In the genomic region with DNA sequence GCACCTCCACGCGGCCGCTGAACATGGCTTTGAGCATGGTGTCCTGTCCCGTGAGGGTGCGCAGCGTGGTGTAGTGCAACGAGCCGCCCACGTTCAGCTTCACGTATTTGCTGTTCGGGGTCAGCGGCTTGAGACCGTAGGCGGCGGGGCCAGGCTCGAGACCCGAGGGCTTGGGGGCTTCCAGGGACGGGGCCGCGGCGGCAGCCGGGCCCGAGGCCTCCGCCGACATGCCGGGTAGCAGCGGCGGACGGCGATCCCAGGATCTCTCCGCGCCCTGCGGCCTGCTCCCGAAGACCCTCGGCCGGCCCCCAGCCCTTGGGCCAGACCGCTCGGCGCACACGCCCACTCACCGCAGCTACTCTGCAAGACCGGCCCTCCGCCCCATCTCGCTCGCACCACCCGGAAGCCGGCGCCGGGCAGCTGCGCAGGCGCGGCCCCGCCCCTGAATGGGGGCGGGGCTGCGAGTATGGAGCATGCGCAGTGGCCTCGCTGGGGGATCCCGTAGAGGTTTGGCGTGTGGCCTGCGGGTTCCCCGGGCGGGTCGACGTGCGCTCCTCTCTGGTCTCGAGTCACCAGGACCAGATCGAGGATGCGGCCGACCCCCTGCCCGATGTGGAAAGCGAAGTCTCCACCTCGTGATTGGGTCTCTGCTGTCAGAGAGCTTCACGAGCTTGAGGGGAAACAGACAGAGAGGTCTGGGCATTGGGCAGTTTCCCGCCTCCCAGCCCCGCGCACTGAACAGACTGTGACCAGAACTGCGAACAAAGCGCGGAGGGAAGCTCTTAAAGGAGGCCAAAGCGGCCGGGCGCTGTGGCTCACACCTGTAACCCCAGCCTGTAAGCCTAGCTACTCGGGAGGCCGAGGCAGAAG, we compare ENCODE assay signal across 8 cellular contexts. TPM values are rescaled to one million over a fixed set of nuclear protein-coding genes. Genes with fewer than 3 reads are reported as not detected.
A peak's percentile ranks its signal among the peaks of the same experiment; 100 is the strongest.
DNase-seq lines count a peak whose midpoint lies in the region; TF ChIP-seq lines count a peak whose summit lies in the region.

A gene with protein sequence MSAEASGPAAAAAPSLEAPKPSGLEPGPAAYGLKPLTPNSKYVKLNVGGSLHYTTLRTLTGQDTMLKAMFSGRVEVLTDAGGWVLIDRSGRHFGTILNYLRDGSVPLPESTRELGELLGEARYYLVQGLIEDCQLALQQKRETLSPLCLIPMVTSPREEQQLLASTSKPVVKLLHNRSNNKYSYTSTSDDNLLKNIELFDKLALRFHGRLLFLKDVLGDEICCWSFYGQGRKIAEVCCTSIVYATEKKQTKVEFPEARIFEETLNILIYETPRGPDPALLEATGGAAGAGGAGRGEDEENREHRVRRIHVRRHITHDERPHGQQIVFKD (minus strand): TSS at position 422 of the 870 bp plus-strand sequence. CDS start 193 bp downstream, at position 229.

- peak within 1 kb of the TSS; percentile 38 for H2AFZ ChIP-seq in neuron (ENCODE audit: low read depth, low read length)

- DNase-seq in ELR (ENCODE audit: low read depth) (peak; percentile 85), H7 (peak; percentile 99), M059J (ENCODE audit: low read depth) (peak; percentile 79), SJCRH30 (peak; percentile 79 to 89), foreskin melanocyte (peak; percentile 73)
- DNase-seq in activated gamma-delta T cell treated with anti-CD3 and anti-CD28 coated beads, Interleukin-2, amount 50 U/mL, for 16 hours (ENCODE audit: low read depth) = peak; percentile 80

- H3K9me3 ChIP-seq in SJCRH30 (replicated peaks) (no peaks in the 10 kb centered on the region), neuron (ENCODE audit: low read length) (no peaks in the 10 kb centered on the region)

- H3K36me3 ChIP-seq in H7 (replicated peaks; ENCODE audit: control insufficient read depth, insufficient read depth, low read length) (peaks cover 3% of the 10 kb centered on the region; the same call in 1 of the 2 replicates), SJCRH30 (no peaks in the 10 kb centered on the region), neuron (ENCODE audit: insufficient read depth, low read length) (peaks cover under 1% of the 10 kb centered on the region)

- H3K4me3 ChIP-seq in H7 (ENCODE audit: insufficient read depth, low read depth, low read length) = peak within 1 kb of the TSS; percentile 96
- H3K4me3 ChIP-seq in SJCRH30 = peak within 1 kb of the TSS; percentile 89
- H3K4me3 ChIP-seq in neuron (ENCODE audit: low read length) = peak within 1 kb of the TSS; percentile 90

- no peak for TF ChIP-seq CTCF in subcutaneous adipose tissue (IDR thresholded peaks at IDR 0.05; ENCODE audit: low read depth)

- no peaks in the 10 kb centered on the region for H3K27me3 ChIP-seq in H7 (ENCODE audit: control insufficient read depth, insufficient read depth, low read length)
- no peaks in the 10 kb centered on the region for H3K27me3 ChIP-seq in SJCRH30
- no peaks in the 10 kb centered on the region for H3K27me3 ChIP-seq in neuron (ENCODE audit: insufficient read depth, low read length)

- peak within 1 kb of the TSS; percentile 76 for H3K27ac ChIP-seq in SJCRH30

- H3K4me1 ChIP-seq in SJCRH30 (peaks cover 3% of the 10 kb centered on the region; the same call in 1 of the 2 replicates), neuron (ENCODE audit: insufficient read depth, low read length) (peaks cover 17% of the 10 kb centered on the region)

RNA-seq across cellular contexts. Expression of the gene that starts here (rescaled TPM):
- 8.3 and 9.1 TPM in 2 replicates for total RNA-seq in H7 (2014; rRNA removed; shearing (Covaris generic))
- 11.3 and 16.8 TPM in 2 replicates for total RNA-seq in M059J (2014; rRNA removed; shearing (Covaris generic))
- 3.5 and 5.3 TPM in 2 replicates for total RNA-seq in SJCRH30 (2014; rRNA removed; shearing (Covaris generic))
- 10 to 100 TPM in 3 of 4 donors, 1 to 10 TPM in 1; 5.4 to 26.2 (median 23.3) TPM for total RNA-seq in subcutaneous adipose tissue

Comparison
In these comparisons a context has a peak if more than half of its experiments do, and no peak if none do; other contexts are left out.
1. Peak in every context shown above with its lines: DNase-seq, H3K4me3 ChIP-seq and H3K27ac ChIP-seq.